ENCODE assay signal across 27 cellular contexts in the genomic region with DNA sequence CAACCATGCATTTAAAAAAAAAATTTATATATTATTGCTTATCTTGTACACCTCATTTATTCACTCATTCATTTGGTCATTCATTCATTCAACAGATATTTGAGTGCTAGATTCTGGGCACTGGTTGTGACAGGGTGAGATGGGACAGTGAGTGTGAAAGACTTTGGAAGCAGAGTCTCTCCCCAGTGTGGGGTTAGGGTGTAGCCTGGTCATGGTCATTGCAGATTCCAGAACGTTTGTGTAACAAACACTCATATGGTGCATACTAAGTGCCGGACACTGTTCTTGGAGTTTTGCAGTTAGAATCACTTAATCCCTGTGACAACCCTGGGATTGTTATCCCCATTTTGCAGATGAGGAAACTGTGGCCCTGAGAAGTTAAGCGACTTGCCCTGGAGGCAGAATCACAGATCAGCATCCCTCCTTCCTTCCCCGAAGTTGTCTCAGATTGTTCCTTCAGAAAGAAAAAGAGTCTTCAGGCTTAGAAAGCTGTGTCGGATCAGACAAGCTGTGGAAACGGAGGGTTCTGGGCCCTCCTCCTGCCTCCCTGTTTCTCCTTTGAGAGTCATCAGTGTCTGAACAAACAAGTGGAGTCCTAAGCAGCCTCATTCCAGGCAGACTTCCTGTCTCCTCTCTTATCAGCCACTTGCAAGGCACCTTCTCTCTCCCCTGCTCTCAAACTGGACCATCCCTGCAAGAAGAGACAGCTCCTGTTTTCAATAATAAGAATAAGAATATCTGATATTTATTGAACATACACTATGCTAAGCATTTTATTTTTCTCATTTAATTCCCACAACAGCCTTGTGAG. TPM values are rescaled to one million over a fixed set of nuclear protein-coding genes. Genes with fewer than 3 reads are reported as not detected.
DNase-seq lines count a peak whose midpoint lies in the region; ATAC-seq and TF ChIP-seq lines count a peak whose summit lies in the region.
"Had no signal": no experiment of that assay in that cellular context is flagged by ENCODE, and none has a peak within 500 bp of the region (broad histone marks: within the 10 kb centered on the region; RNA-seq: fewer than 3 reads in every experiment).

No MANE protein-coding gene starts in this region.

- no peaks in the 10 kb centered on the region for H3K36me3 ChIP-seq in HEK293 (ENCODE audit: control insufficient read depth in 2 of 2, insufficient read depth in 1 of 2, low read length in 2 of 2)
- no peaks in the 10 kb centered on the region for H3K36me3 ChIP-seq in CD8-positive, alpha-beta T cell (ENCODE audit: insufficient read depth, low read length)
- H3K36me3 ChIP-seq: breast epithelium, tibial nerve had no signal

- H3K27ac ChIP-seq in HEK293 (ENCODE audit: extremely low read depth, low read depth, low read length), result no peak overlapping the region
- no peak overlapping the region for H3K27ac ChIP-seq in CD8-positive, alpha-beta T cell (ENCODE audit: low read depth, low read length)
- H3K27ac ChIP-seq: breast epithelium, SK-N-MC, tibial nerve had no signal

- DNase-seq in T-helper 17 cell (no peak), chondrocyte (ENCODE audit: low spot score) (peak; percentile 11), mesothelial cell of epicardium (ENCODE audit: low spot score in 2 of 2, unreplicated experiment in 2 of 2) (no peak), omental fat pad (ENCODE audit: low spot score) (no peak)
- DNase-seq in NK-92 treated with Interleukin-12 subunit alpha and Interleukin-12 subunit beta, amount 100 ng/mL, for 24 hours (lab: John Stamatoyannopoulos, UW), result no peak
- DNase-seq in CD8-positive, alpha-beta T cell, result no peak
- DNase-seq: activated CD4-positive, alpha-beta memory T cell treated with anti-CD3 and anti-CD28 coated beads, Interleukin-2, amount 10 ng/mL, durations not matched to agents 7 days and 5 days; activated effector memory CD4-positive, alpha-beta T cell treated with Interleukin-2 at 50 U/mL for 16 hours; CD4-positive, CD25-positive, alpha-beta regulatory T cell; HCEC 1CT; mucosa of descending colon; NCI-H1105; NCI-H2081 treated with DMSO at 0.1 percent for 48 hours; NCI-H510A treated with DMSO at 0.1 percent for 48 hours; stimulated activated CD4-positive, alpha-beta T cell treated with anti-CD3 and anti-CD28 coated beads, Interleukin-4, amount 100 ng/mL, for 24 hours; stimulated activated naive CD4-positive, alpha-beta T cell treated with Interleukin-2 at 50 U/mL for 16 hours had no signal

- CTCF ChIA-PET in HEK293 (lab: Yijun Ruan, JAX), result interaction anchor here (0.6 to 2.0 kb wide), 5 partner anchors 8 to 1721 kb away, joined by 3 to 7 read pairs (median 4); no protein-coding TSS in a partner anchor
- CTCF ChIA-PET in CD8-positive, alpha-beta T cell (lab: Charles Lee), result interaction anchor here (1.0 to 2.5 kb wide), 2 partner anchors 17 to 20 kb away, joined by 3 to 8 read pairs; no protein-coding TSS in a partner anchor

- POLR2A ChIA-PET in HEK293 (lab: Yijun Ruan, JAX), result interaction anchor here (1.0 to 1.2 kb wide), 2 partner anchors 8 to 10 kb away, joined by 3 read pairs; no protein-coding TSS in a partner anchor
- POLR2A ChIA-PET in CD8-positive, alpha-beta T cell (lab: Charles Lee), result no interaction called here

- ATAC-seq in T-helper 17 cell (no peak), HG02870 (IDR thresholded peaks at IDR 0.05; ENCODE audit: unreplicated experiment) (no peak), omental fat pad (ENCODE audit: low FRiP score) (no peak)
- ATAC-seq in CD8-positive, alpha-beta T cell, result no peak
- ATAC-seq: mucosa of descending colon had no signal

- H3K4me3 ChIP-seq in HEK293 (ENCODE audit: low read depth, low read length), result no peak overlapping the region
- no peak overlapping the region for H3K4me3 ChIP-seq in CD8-positive, alpha-beta T cell (ENCODE audit: low read depth, low read length)
- H3K4me3 ChIP-seq: breast epithelium, heart left ventricle, mucosa of descending colon, SK-N-MC, tibial nerve had no signal

- no peaks in the 10 kb centered on the region for H3K9me3 Mint-ChIP-seq in chondrocyte (ENCODE audit: low read depth)
- no peaks in the 10 kb centered on the region for H3K9me3 Mint-ChIP-seq in mesothelial cell of epicardium
- no peaks in the 10 kb centered on the region for H3K9me3 Mint-ChIP-seq in CD8-positive, alpha-beta T cell
- H3K9me3 Mint-ChIP-seq: activated CD4-positive, alpha-beta memory T cell treated with anti-CD3 and anti-CD28 coated beads, Interleukin-2, amount 10 ng/mL, durations not matched to agents 7 days and 5 days; CD4-positive, CD25-positive, alpha-beta regulatory T cell; T-helper 2 cell treated with Interferon-gamma antibody and Interleukin-4, amounts not matched to agents 5 μg/mL and 100 μg/mL, for 36 hours had no signal

- TF ChIP-seq CTCF in HEK293 (tag by site-specific recombination; IDR thresholded peaks at IDR 0.05), result no peak
- no peak for TF ChIP-seq CTCF in chondrocyte (IDR thresholded peaks at IDR 0.05)
- TF ChIP-seq CTCF in mesothelial cell of epicardium (IDR thresholded peaks at IDR 0.05; ENCODE audit: unreplicated experiment), result no peak
- no peak for TF ChIP-seq CTCF in CD8-positive, alpha-beta T cell (IDR thresholded peaks at IDR 0.05)
- TF ChIP-seq CTCF in omental fat pad (IDR thresholded peaks at IDR 0.05), result no peak

- H3K27ac Mint-ChIP-seq in T-helper 17 cell, result peak overlapping the region; percentile 60
- peak overlapping the region; percentile 100 for H3K27ac Mint-ChIP-seq in chondrocyte (ENCODE audit: unreplicated experiment)
- H3K27ac Mint-ChIP-seq in mesothelial cell of epicardium, result peak overlapping the region; percentile 39
- H3K27ac Mint-ChIP-seq in CD8-positive, alpha-beta T cell, result no peak overlapping the region
- H3K27ac Mint-ChIP-seq: activated CD4-positive, alpha-beta memory T cell treated with anti-CD3 and anti-CD28 coated beads, Interleukin-2, amount 10 ng/mL, durations not matched to agents 7 days and 5 days; CD4-positive, CD25-positive, alpha-beta regulatory T cell; T-helper 2 cell treated with Interferon-gamma antibody and Interleukin-4, amounts not matched to agents 5 μg/mL and 100 μg/mL, for 36 hours had no signal

- no peaks in the 10 kb centered on the region for H3K27me3 ChIP-seq in CD8-positive, alpha-beta T cell (ENCODE audit: insufficient read depth, low read length)
- H3K27me3 ChIP-seq: breast epithelium had no signal

- no peaks in the 10 kb centered on the region for H3K9me3 ChIP-seq in HEK293 (ENCODE audit: control insufficient read depth, insufficient read depth, low read depth, low read length)
- no peaks in the 10 kb centered on the region for H3K9me3 ChIP-seq in T-helper 17 cell (ENCODE audit: control insufficient read depth, low read length, poor library complexity, severe bottlenecking)
- no peaks in the 10 kb centered on the region for H3K9me3 ChIP-seq in CD8-positive, alpha-beta T cell (ENCODE audit: low read length)
- H3K9me3 ChIP-seq: breast epithelium, heart left ventricle, mucosa of descending colon, tibial nerve had no signal

- peaks cover 4% of the 10 kb centered on the region for H3K4me1 ChIP-seq in HEK293 (ENCODE audit: control insufficient read depth, insufficient read depth, low read length)
- peaks cover 6% of the 10 kb centered on the region for H3K4me1 ChIP-seq in CD8-positive, alpha-beta T cell (ENCODE audit: insufficient read depth, low read length)

- intact Hi-C loops in CD8-positive, alpha-beta T cell (cut with DNase I, micrococcal nuclease), result no loop called here

- H3K27me3 Mint-ChIP-seq in T-helper 17 cell, result no peaks in the 10 kb centered on the region
- H3K27me3 Mint-ChIP-seq in chondrocyte (ENCODE audit: low read depth), result no peaks in the 10 kb centered on the region
- no peaks in the 10 kb centered on the region for H3K27me3 Mint-ChIP-seq in mesothelial cell of epicardium (ENCODE audit: low read depth)
- no peaks in the 10 kb centered on the region for H3K27me3 Mint-ChIP-seq in CD8-positive, alpha-beta T cell (ENCODE audit: low read depth)
- H3K27me3 Mint-ChIP-seq: activated CD4-positive, alpha-beta memory T cell treated with anti-CD3 and anti-CD28 coated beads, Interleukin-2, amount 10 ng/mL, durations not matched to agents 7 days and 5 days; CD4-positive, CD25-positive, alpha-beta regulatory T cell had no signal

- peaks cover 22% of the 10 kb centered on the region for H3K4me1 Mint-ChIP-seq in T-helper 17 cell
- peaks cover 92% of the 10 kb centered on the region for H3K4me1 Mint-ChIP-seq in chondrocyte (ENCODE audit: low read depth)
- H3K4me1 Mint-ChIP-seq in mesothelial cell of epicardium, result peaks cover 41% of the 10 kb centered on the region
- H3K4me1 Mint-ChIP-seq in CD8-positive, alpha-beta T cell (ENCODE audit: low read depth), result peaks cover 14% of the 10 kb centered on the region

- H3K4me3 Mint-ChIP-seq in T-helper 17 cell, result no peak overlapping the region
- H3K4me3 Mint-ChIP-seq in chondrocyte (ENCODE audit: unreplicated experiment), result peak overlapping the region; percentile 15
- no peak overlapping the region for H3K4me3 Mint-ChIP-seq in mesothelial cell of epicardium
- H3K4me3 Mint-ChIP-seq in CD8-positive, alpha-beta T cell, result no peak overlapping the region
- H3K4me3 Mint-ChIP-seq: activated CD4-positive, alpha-beta memory T cell treated with anti-CD3 and anti-CD28 coated beads, Interleukin-2, amount 10 ng/mL, durations not matched to agents 7 days and 5 days; T-helper 2 cell treated with Interferon-gamma antibody and Interleukin-4, amounts not matched to agents 5 μg/mL and 100 μg/mL, for 36 hours had no signal

- H3K36me3 Mint-ChIP-seq in T-helper 17 cell (ENCODE audit: low read depth) (no peaks in the 10 kb centered on the region), chondrocyte (ENCODE audit: low read depth) (peaks cover 12% of the 10 kb centered on the region), mesothelial cell of epicardium (no peaks in the 10 kb centered on the region)
- H3K36me3 Mint-ChIP-seq in CD8-positive, alpha-beta T cell, result no peaks in the 10 kb centered on the region
- H3K36me3 Mint-ChIP-seq: CD4-positive, CD25-positive, alpha-beta regulatory T cell had no signal

RNA-seq across cellular contexts. Expression of a gene that starts 6.3 kb away (rescaled TPM):
- 1 to 10 TPM; 2.9 to 8.4 TPM for total RNA-seq in T-helper 17 cell
- total RNA-seq in chondrocyte, result 428 to 446 TPM (median 444 TPM) in 3 replicates
- 62.9 to 69.0 TPM (median 68.6 TPM) in 3 replicates for total RNA-seq in mesothelial cell of epicardium
- 1 to 10 TPM; 1.1 to 2.2 TPM for total RNA-seq in CD8-positive, alpha-beta T cell
- total RNA-seq in omental fat pad, result 10 to 100 TPM in 1 of 4 donors, 1 to 10 TPM in 3; 6.2 to 12.9 (median 8.6) TPM

RNA-seq across cellular contexts. Expression of a gene that starts 59.2 kb away (rescaled TPM):
- not detected for total RNA-seq in T-helper 17 cell
- total RNA-seq in chondrocyte, result not detected in 3 replicates
- not detected in 3 replicates for total RNA-seq in mesothelial cell of epicardium
- total RNA-seq in CD8-positive, alpha-beta T cell, result not detected
- total RNA-seq in omental fat pad, result not detected
- total RNA-seq: activated CD4-positive, alpha-beta memory T cell treated with anti-CD3 and anti-CD28 coated beads, Interleukin-2, amount 10 ng/mL, durations not matched to agents 7 days and 5 days; breast epithelium; CD4-positive, CD25-positive, alpha-beta regulatory T cell; dermis microvascular lymphatic vessel endothelial cell; fibroblast of villous mesenchyme; heart left ventricle; liver; mucosa of descending colon; RPMI7951; tibial nerve had no signal

RNA-seq across cellular contexts. Expression of a gene that starts 59.5 kb away (rescaled TPM):
- total RNA-seq in T-helper 17 cell (1 to 10 TPM; 3.7 to 5.6 TPM), chondrocyte (18.0 to 26.4 TPM (median 18.9 TPM) in 3 replicates), mesothelial cell of epicardium (11.1 to 13.7 TPM (median 11.9 TPM) in 3 replicates), omental fat pad (10 to 100 TPM in 3 of 4 donors, 1 to 10 TPM in 1; 9.8 to 24.0 (median 15.9) TPM)
- 1 to 10 TPM; 2.5 to 4.8 TPM for total RNA-seq in CD8-positive, alpha-beta T cell
